In genomic region chr1:117674521-117675400, GRCh38 we compare ENCODE assay signal across 8 cellular contexts.
DNase-seq lines count a peak whose midpoint lies in the region; ATAC-seq and TF ChIP-seq lines count a peak whose summit lies in the region.

No MANE protein-coding gene starts in this region.

- H3K9me3 ChIP-seq in PC-9 (ENCODE audit: insufficient read depth, low read depth) (no peaks in the 10 kb centered on the region), prostate gland (no peaks in the 10 kb centered on the region)

- no peak overlapping the region for H3K4me3 ChIP-seq in GM23338
- no peak overlapping the region for H3K4me3 ChIP-seq in PC-9
- H3K4me3 ChIP-seq in prostate gland: no peak overlapping the region

- peaks cover 21% of the 10 kb centered on the region for H3K4me1 Mint-ChIP-seq in GM23338

- DNase-seq in GM23338 (ENCODE audit: low spot score): no peak
- peak in 1 of 2 experiments; percentile 55 for DNase-seq in PC-9
- peak; percentile 62 for DNase-seq in central memory CD4-positive, alpha-beta T cell
- DNase-seq in stimulated activated CD8-positive, alpha-beta memory T cell treated with anti-CD3 and anti-CD28 coated beads, Interleukin-15, amount 100 ng/mL, for 1 hour (ENCODE audit: low read depth): peak; percentile 30
- DNase-seq in effector CD8-positive, alpha-beta T cell (lab: John Stamatoyannopoulos, UW): no peak
- DNase-seq in COLO829 (ENCODE audit: low spot score): no peak
- no peak for DNase-seq in prostate gland (ENCODE audit: low spot score)

- H3K36me3 ChIP-seq in GM23338 (ENCODE audit: insufficient read depth) (no peaks in the 10 kb centered on the region), PC-9 (ENCODE audit: low read depth) (no peaks in the 10 kb centered on the region), prostate gland (no peaks in the 10 kb centered on the region)

- H3K4me3 Mint-ChIP-seq in GM23338: no peak overlapping the region

- H3F3A ChIP-seq in GM23338 (replicated peaks; ENCODE audit: low read depth) (no peaks in the 10 kb centered on the region), PC-9 (ENCODE audit: insufficient read depth, low read depth) (no peaks in the 10 kb centered on the region)

- H4K20me1 ChIP-seq in GM23338 (replicated peaks; ENCODE audit: insufficient read depth) (no peaks in the 10 kb centered on the region), PC-9 (ENCODE audit: insufficient read depth) (no peaks in the 10 kb centered on the region)

- no TSS peak for BruUV-seq in PC-9 (replicated peaks; lab: Mats Ljungman, UMichigan)

- H3K27ac Mint-ChIP-seq in GM23338: no peak overlapping the region

- no peaks in the 10 kb centered on the region for H3K4me1 ChIP-seq in GM23338 (ENCODE audit: insufficient read depth)
- peaks cover 7% of the 10 kb centered on the region for H3K4me1 ChIP-seq in PC-9 (replicated peaks; ENCODE audit: insufficient read depth)
- H3K4me1 ChIP-seq in prostate gland (replicated peaks): no peaks in the 10 kb centered on the region

- H3K9me2 ChIP-seq in GM23338 (ENCODE audit: insufficient read depth) (no peaks in the 10 kb centered on the region), PC-9 (ENCODE audit: insufficient read depth) (no peaks in the 10 kb centered on the region)

- POLR2A ChIA-PET in PC-9 (lab: Charles Lee; ENCODE audit: unreplicated experiment): no interaction called here

- peak; percentile 18; the same call in 2 of the 3 replicates for ATAC-seq in GM23338

- peaks cover 4% of the 10 kb centered on the region for H3K27me3 Mint-ChIP-seq in GM23338 (ENCODE audit: insufficient read depth, low read depth, poor library complexity)

- CTCF ChIA-PET in PC-9 (lab: Charles Lee): interaction anchor here (0.8 kb wide), 1 partner anchor 79 kb away, joined by 3 read pairs; no protein-coding TSS in a partner anchor

- no peak overlapping the region for H3K27ac ChIP-seq in GM23338 (ENCODE audit: low read depth)
- H3K27ac ChIP-seq in PC-9: no peak overlapping the region
- H3K27ac ChIP-seq in prostate gland: no peak overlapping the region

- intact Hi-C loops in PC-9 (cut with micrococcal nuclease; ENCODE audit: unreplicated experiment): loop anchor here (1.0 to 5.0 kb wide), 3 partner anchors 68 to 139 kb away; partner anchors contain the start of gene TENT5C
- intact Hi-C loops in prostate gland (cut with DNase I): no loop called here

- H2AFZ ChIP-seq in GM23338 (peak overlapping the region; percentile 52; the same call in 1 of the 2 replicates), PC-9 (no peak overlapping the region)

- H3K4me2 ChIP-seq in GM23338 (no peak overlapping the region), PC-9 (no peak overlapping the region)

- H3K27me3 ChIP-seq in GM23338 (ENCODE audit: insufficient read depth) (no peaks in the 10 kb centered on the region), PC-9 (ENCODE audit: insufficient read depth, low read depth) (no peaks in the 10 kb centered on the region), prostate gland (replicated peaks; ENCODE audit: insufficient read depth) (no peaks in the 10 kb centered on the region)

- H3K79me2 ChIP-seq in GM23338 (replicated peaks; ENCODE audit: insufficient read depth) (no peaks in the 10 kb centered on the region), PC-9 (ENCODE audit: low read depth) (no peaks in the 10 kb centered on the region)

- WGBS in prostate gland: 56% methylated on average over 10 of the region's 10 CpGs

- TF ChIP-seq POLR2A in prostate gland (IDR thresholded peaks at IDR 0.05): no peak

- peak; percentile 80 for TF ChIP-seq CTCF in GM12873 (IDR thresholded peaks at IDR 0.05; ENCODE audit: insufficient read depth, low read depth, low read length, missing control alignments)
- peak in 1 of 2 experiments; percentile 36; a peak in 3 of 4 replicates for TF ChIP-seq CTCF in GM23338 (conservative IDR thresholded peaks at IDR 0.05; ENCODE audit: low read depth in 2 of 2)
- peak; percentile 51; the same call in 1 of the 2 replicates for TF ChIP-seq CTCF in PC-9 (conservative IDR thresholded peaks at IDR 0.05)
- TF ChIP-seq CTCF in prostate gland (IDR thresholded peaks at IDR 0.05): peak in 1 of 4 experiments; percentile 32

- no peaks in the 10 kb centered on the region for H3K36me3 Mint-ChIP-seq in GM23338 (ENCODE audit: low read depth)

- no peaks in the 10 kb centered on the region for H3K9me3 Mint-ChIP-seq in GM23338

TF ChIP-seq in GM23338, 12 proteins besides CTCF, POLR2A, EP300 and RAD21 (continues in another document):
- no peak for TF ChIP-seq ZNF114 (CRISPR knock-in tag; IDR thresholded peaks at IDR 0.05)
- TF ChIP-seq ETS1 (IDR thresholded peaks at IDR 0.05): no peak
- TF ChIP-seq EZH2phosphoT487 (IDR thresholded peaks at IDR 0.05; ENCODE audit: unreplicated experiment): no peak
- TF ChIP-seq JUNB (IDR thresholded peaks at IDR 0.05; ENCODE audit: unreplicated experiment): no peak
- TF ChIP-seq CREB1 (CRISPR knock-in tag; IDR thresholded peaks at IDR 0.05; ENCODE audit: low read depth): no peak
- no peak for TF ChIP-seq ZNF462 (CRISPR knock-in tag; IDR thresholded peaks at IDR 0.05)
- no peak for TF ChIP-seq STAT1 (IDR thresholded peaks at IDR 0.05; ENCODE audit: unreplicated experiment)
- TF ChIP-seq ZNF331 (CRISPR knock-in tag; IDR thresholded peaks at IDR 0.05; ENCODE audit: low read depth): no peak

Comparison
In these comparisons a context has a peak if more than half of its experiments do, and no peak if none do; other contexts are left out.
1. DNase-seq: peak in central memory CD4-positive, alpha-beta T cell (single experiment) and stimulated activated CD8-positive, alpha-beta memory T cell treated with anti-CD3 and anti-CD28 coated beads, Interleukin-15, amount 100 ng/mL, for 1 hour (single experiment); none in GM23338 (single experiment), effector CD8-positive, alpha-beta T cell (single experiment), COLO829 (single experiment) and prostate gland (single experiment).